ENCODE assay signal across 16 cellular contexts in the genomic region with DNA sequence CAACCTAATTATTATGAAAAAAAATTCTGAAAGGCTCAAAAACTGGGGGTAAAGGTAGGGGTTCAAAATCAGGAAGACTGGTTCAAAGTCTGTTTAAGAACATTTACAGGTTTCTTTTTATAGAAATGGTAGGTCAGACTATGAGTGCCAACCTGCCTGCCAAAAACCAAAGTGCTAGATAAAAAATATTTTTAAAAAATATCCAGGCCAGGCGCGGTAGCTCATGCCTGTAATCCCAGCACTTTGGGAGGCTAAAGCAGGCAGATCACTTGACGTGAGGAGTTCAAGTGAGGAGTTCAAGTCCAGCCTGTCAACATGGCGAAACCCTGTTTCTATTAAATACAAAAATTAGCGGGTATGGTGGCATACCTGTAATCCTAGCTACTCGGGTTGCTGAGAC.
"Had no signal": no experiment of that assay in that cellular context is flagged by ENCODE, and none has a peak within 500 bp of the region (broad histone marks: within the 10 kb centered on the region; RNA-seq: fewer than 3 reads in every experiment).

No MANE protein-coding gene starts in this region.

- H3K4me3 ChIP-seq: breast epithelium, prostate gland, transverse colon, vagina had no signal

- H3K27ac Mint-ChIP-seq: activated CD4-positive, alpha-beta memory T cell treated with anti-CD3 and anti-CD28 coated beads, Interleukin-2, amount 10 ng/mL, durations not matched to agents 7 days and 5 days; activated CD4-positive, alpha-beta T cell treated with anti-CD3 and anti-CD28 coated beads for 36 hours; activated naive CD8-positive, alpha-beta T cell treated with anti-CD3 and anti-CD28 coated beads, Interleukin-2, amount 50 U/mL, for 24 hours; nephron had no signal

- H3K9me3 Mint-ChIP-seq: activated CD4-positive, alpha-beta memory T cell treated with anti-CD3 and anti-CD28 coated beads, Interleukin-2, amount 10 ng/mL, durations not matched to agents 7 days and 5 days; nephron had no signal

- H3K36me3 ChIP-seq: breast epithelium, prostate gland, transverse colon, vagina had no signal

- H3K27ac ChIP-seq: breast epithelium, epithelial cell of prostate, prostate gland, transverse colon, vagina had no signal

- H3K27me3 ChIP-seq: breast epithelium, transverse colon, vagina had no signal

- H3K9me3 ChIP-seq: breast epithelium, prostate gland, transverse colon, vagina had no signal

- H3K4me3 Mint-ChIP-seq: activated CD4-positive, alpha-beta memory T cell treated with anti-CD3 and anti-CD28 coated beads, Interleukin-2, amount 10 ng/mL, durations not matched to agents 7 days and 5 days; activated CD4-positive, alpha-beta T cell treated with anti-CD3 and anti-CD28 coated beads for 36 hours; activated naive CD8-positive, alpha-beta T cell treated with anti-CD3 and anti-CD28 coated beads, Interleukin-2, amount 50 U/mL, for 24 hours; nephron had no signal

- H3K27me3 Mint-ChIP-seq: activated CD4-positive, alpha-beta memory T cell treated with anti-CD3 and anti-CD28 coated beads, Interleukin-2, amount 10 ng/mL, durations not matched to agents 7 days and 5 days; activated CD4-positive, alpha-beta T cell treated with anti-CD3 and anti-CD28 coated beads for 36 hours; activated naive CD8-positive, alpha-beta T cell treated with anti-CD3 and anti-CD28 coated beads, Interleukin-2, amount 50 U/mL, for 24 hours had no signal

- DNase-seq: activated CD4-positive, alpha-beta memory T cell treated with anti-CD3 and anti-CD28 coated beads, Interleukin-2, amount 10 ng/mL, durations not matched to agents 7 days and 5 days; activated CD4-positive, alpha-beta T cell treated with anti-CD3 and anti-CD28 coated beads for 36 hours; activated naive CD4-positive, alpha-beta T cell; activated naive CD8-positive, alpha-beta T cell treated with anti-CD3 and anti-CD28 coated beads, Interleukin-2, amount 50 U/mL, for 24 hours; aorta; mesenchymal stem cell; occipital lobe; stimulated activated CD4-positive, alpha-beta T cell treated with anti-CD3 and anti-CD28 coated beads, Interleukin-1b, Interleukin-23, amount 100 ng/mL, for 48 hours; T-helper 2 cell; transverse colon had no signal

- ATAC-seq: activated CD4-positive, alpha-beta T cell treated with anti-CD3 and anti-CD28 coated beads for 36 hours; activated naive CD8-positive, alpha-beta T cell treated with anti-CD3 and anti-CD28 coated beads, Interleukin-2, amount 50 U/mL, for 24 hours; sciatic nerve had no signal

- H3K4me1 ChIP-seq: breast epithelium, prostate gland had no signal
